1 cellular context compared by ENCODE assay signal in genomic region chr15:75130597-75131268, GRCh38.
TF ChIP-seq lines count a peak whose summit lies in the region.

No MANE protein-coding gene starts in this region.

TF ChIP-seq in SK-N-SH, 30 proteins besides CTCF, POLR2A, EP300 and RAD21 (continued from another document):
- no peak for TF ChIP-seq ZBTB33 (IDR thresholded peaks at IDR 0.05; ENCODE audit: borderline replicate concordance, low read depth)
